In genomic region chr2:74576830-74577229, GRCh38 we compare ENCODE assay signal across 11 cellular contexts. TPM values are rescaled to one million over a fixed set of nuclear protein-coding genes. Genes with fewer than 3 reads are reported as not detected.
DNase-seq lines count a peak whose midpoint lies in the region; FAIRE-seq and TF ChIP-seq lines count a peak whose summit lies in the region.
"Had no signal": no experiment of that assay in that cellular context is flagged by ENCODE, and none has a peak within 500 bp of the region (broad histone marks: within the 10 kb centered on the region; RNA-seq: fewer than 3 reads in every experiment).

No MANE protein-coding gene starts in this region.

- DNase-seq in GM12891 (ENCODE audit: insufficient read length, low spot score) (no peak), SK-MEL-5 (ENCODE audit: low read depth, low spot score) (peak; percentile 47), foreskin fibroblast (peak; percentile 89 to 94), Calu3 (no peak), NCI-H187 (lab: John Stamatoyannopoulos, UW) (no peak), retina (no peak)
- no peak for DNase-seq in stimulated activated CD4-positive, alpha-beta T cell treated with anti-CD3 and anti-CD28 coated beads, Interleukin-2, amount 100 ng/mL, for 24 hours
- DNase-seq: erythroblast, posterior cingulate gyrus had no signal

- no peaks in the 10 kb centered on the region for H3K9me3 Mint-ChIP-seq in Calu3 (ENCODE audit: low read depth, unreplicated experiment)

- peak overlapping the region; percentile 63 for H3K27ac ChIP-seq in skeletal muscle tissue (ENCODE audit: low read depth, low read length)
- H3K27ac ChIP-seq: thoracic aorta had no signal

- H3K27ac Mint-ChIP-seq in Calu3 (ENCODE audit: unreplicated experiment), result no peak overlapping the region

- no peak overlapping the region for H3K4me3 Mint-ChIP-seq in Calu3 (ENCODE audit: low read depth, unreplicated experiment)

- no peak for FAIRE-seq in GM12891 (lab: Jason Lieb, UNC)

- H3K36me3 ChIP-seq in skeletal muscle tissue (ENCODE audit: control insufficient read depth in 3 of 3, insufficient read depth in 3 of 3, low read length in 3 of 3), result no peaks in the 10 kb centered on the region
- H3K36me3 ChIP-seq: thoracic aorta had no signal

- intact Hi-C loops in Calu3 (cut with micrococcal nuclease; ENCODE audit: unreplicated experiment), result no loop called here

- TF ChIP-seq CTCF in foreskin fibroblast (IDR thresholded peaks at IDR 0.05; ENCODE audit: low read depth, low read length) (peak; percentile 20), Calu3 (IDR thresholded peaks at IDR 0.05; ENCODE audit: unreplicated experiment) (no peak)

- no peaks in the 10 kb centered on the region for H3K9me3 ChIP-seq in skeletal muscle tissue (ENCODE audit: control insufficient read depth in 3 of 3, low read length in 3 of 3)
- H3K9me3 ChIP-seq: thoracic aorta had no signal

- in situ Hi-C loops in SK-MEL-5 (cut with HindIII; ENCODE audit: low pct_unique_long_range_greater_than_20kb, low sequenced_read_pairs), result no loop called here

- no peaks in the 10 kb centered on the region for H3K36me3 Mint-ChIP-seq in Calu3 (ENCODE audit: insufficient read depth, unreplicated experiment)

- H3K27me3 ChIP-seq in skeletal muscle tissue (ENCODE audit: control insufficient read depth in 3 of 3, insufficient read depth in 3 of 3, low read length in 3 of 3), result no peaks in the 10 kb centered on the region

- CTCF ChIA-PET in Calu3 (lab: Charles Lee), result interaction anchor here (0.5 to 1.0 kb wide), 2 partner anchors 14 to 395 kb away, joined by 3 read pairs; no protein-coding TSS in a partner anchor

- H3K4me3 ChIP-seq in foreskin fibroblast (ENCODE audit: low read depth in 1 of 2, low read length in 2 of 2) (no peak overlapping the region), skeletal muscle tissue (ENCODE audit: low read length in 3 of 3) (no peak overlapping the region)
- H3K4me3 ChIP-seq: thoracic aorta had no signal

- peaks cover 0 to 10% (median 5%) of the 10 kb centered on the region in 3 donors for H3K4me1 ChIP-seq in skeletal muscle tissue (ENCODE audit: control insufficient read depth in 3 of 3, insufficient read depth in 3 of 3, low read length in 3 of 3)

- H3K27me3 Mint-ChIP-seq in Calu3 (ENCODE audit: unreplicated experiment), result peaks cover 13% of the 10 kb centered on the region

- no TSS peak for BruUV-seq in Calu3 (replicated peaks; lab: Mats Ljungman, UMichigan)

- peaks cover 8% of the 10 kb centered on the region for H3K4me1 Mint-ChIP-seq in Calu3 (ENCODE audit: low read depth, unreplicated experiment)

- H3K9ac ChIP-seq in skeletal muscle tissue (ENCODE audit: low read depth in 1 of 3, low read length in 3 of 3), result no peak overlapping the region

- TF ChIP-seq POLR2A in GM12891 (IDR thresholded peaks at IDR 0.05; ENCODE audit: low read depth, low read length), result no peak

TF ChIP-seq in GM12891, 5 proteins besides CTCF, POLR2A, EP300 and RAD21:
- TF ChIP-seq SPI1 (IDR thresholded peaks at IDR 0.05; ENCODE audit: low read depth, low read length) (peak; percentile 68), TAF1 (IDR thresholded peaks at IDR 0.05; ENCODE audit: low read depth, low read length) (no peak)

RNA-seq across cellular contexts. Expression of gene DOK1, which starts 22.3 kb away (rescaled TPM):
- polyA plus RNA-seq in GM12891 (2012; ENCODE audit: low read depth, missing spikeins), result 27.6 TPM
- 3.5 and 3.9 TPM in 2 replicates for total RNA-seq in SK-MEL-5 (2014; rRNA removed; shearing (Covaris generic))
- 16.9 and 17.8 TPM in 2 replicates for polyA plus RNA-seq in SK-MEL-5 (2015; cell fraction: cytosol; rRNA removed)
- polyA plus RNA-seq in SK-MEL-5 (2015; cell fraction: nucleus; rRNA removed), result 14.6 and 18.5 TPM in 2 replicates
- total RNA-seq in skeletal muscle tissue (12.0 TPM), Calu3 (2022) (2.1 and 2.5 TPM in 2 replicates)

RNA-seq across cellular contexts. Expression of gene LOXL3, which starts 23.1 kb away (rescaled TPM):
- polyA plus RNA-seq in GM12891 (2012; ENCODE audit: low read depth, missing spikeins), result 3.3 TPM
- total RNA-seq in SK-MEL-5 (2014; rRNA removed; shearing (Covaris generic)), result 29.6 and 30.4 TPM in 2 replicates
- polyA plus RNA-seq in SK-MEL-5 (2015; cell fraction: cytosol; rRNA removed), result 50.1 and 58.5 TPM in 2 replicates
- polyA plus RNA-seq in SK-MEL-5 (2015; cell fraction: nucleus; rRNA removed), result 101 and 107 TPM in 2 replicates
- 8.4 TPM for total RNA-seq in skeletal muscle tissue
- total RNA-seq in Calu3 (2022), result 0.93 and 1.2 TPM in 2 replicates

RNA-seq across cellular contexts. Expression of gene HTRA2, which starts 47.1 kb away (rescaled TPM):
- polyA plus RNA-seq in GM12891 (2012; ENCODE audit: low read depth, missing spikeins), result 58.5 TPM
- total RNA-seq in SK-MEL-5 (2014; rRNA removed; shearing (Covaris generic)), result 99.6 and 106 TPM in 2 replicates
- 80.9 and 83.0 TPM in 2 replicates for polyA plus RNA-seq in SK-MEL-5 (2015; cell fraction: cytosol; rRNA removed)
- 134 and 180 TPM in 2 replicates for polyA plus RNA-seq in SK-MEL-5 (2015; cell fraction: nucleus; rRNA removed)
- total RNA-seq in skeletal muscle tissue, result 42.3 TPM
- 23.4 and 26.3 TPM in 2 replicates for total RNA-seq in Calu3 (2022)

RNA-seq across cellular contexts. Expression of gene AUP1, which starts 47.3 kb away (rescaled TPM):
- 96.8 TPM for polyA plus RNA-seq in GM12891 (2012; ENCODE audit: low read depth, missing spikeins)
- total RNA-seq in SK-MEL-5 (2014; rRNA removed; shearing (Covaris generic)), result 366 and 433 TPM in 2 replicates
- polyA plus RNA-seq in SK-MEL-5 (2015; cell fraction: cytosol; rRNA removed), result 301 and 335 TPM in 2 replicates
- polyA plus RNA-seq in SK-MEL-5 (2015; cell fraction: nucleus; rRNA removed), result 1,451 and 2,044 TPM in 2 replicates
- 57.4 TPM for total RNA-seq in skeletal muscle tissue
- total RNA-seq in Calu3 (2022), result 145 and 153 TPM in 2 replicates

RNA-seq across cellular contexts. Expression of gene DQX1, which starts 50.8 kb away (rescaled TPM):
- polyA plus RNA-seq in GM12891 (2012; ENCODE audit: low read depth, missing spikeins), result 1.2 TPM
- total RNA-seq in SK-MEL-5 (2014; rRNA removed; shearing (Covaris generic)), result 0.16 and 0.21 TPM in 2 replicates
- 0.25 and 0.47 TPM in 2 replicates for polyA plus RNA-seq in SK-MEL-5 (2015; cell fraction: cytosol; rRNA removed)
- polyA plus RNA-seq in SK-MEL-5 (2015; cell fraction: nucleus; rRNA removed), result 1.4 and 5.1 TPM in 2 replicates
- not detected for total RNA-seq in skeletal muscle tissue
- 0.14 TPM in 1 of 2 replicates, not detected in the other for total RNA-seq in Calu3 (2022)

Comparison
In these comparisons a context has a peak if more than half of its experiments do, and no peak if none do; other contexts are left out.
1. DNase-seq: peak in SK-MEL-5 (single experiment) and foreskin fibroblast (2 of 2); none in GM12891 (single experiment), Calu3 (single experiment), NCI-H187 (0 of 2), stimulated activated CD4-positive, alpha-beta T cell treated with anti-CD3 and anti-CD28 coated beads, Interleukin-2, amount 100 ng/mL, for 24 hours (0 of 2) and retina (single experiment).